In the genomic region with DNA sequence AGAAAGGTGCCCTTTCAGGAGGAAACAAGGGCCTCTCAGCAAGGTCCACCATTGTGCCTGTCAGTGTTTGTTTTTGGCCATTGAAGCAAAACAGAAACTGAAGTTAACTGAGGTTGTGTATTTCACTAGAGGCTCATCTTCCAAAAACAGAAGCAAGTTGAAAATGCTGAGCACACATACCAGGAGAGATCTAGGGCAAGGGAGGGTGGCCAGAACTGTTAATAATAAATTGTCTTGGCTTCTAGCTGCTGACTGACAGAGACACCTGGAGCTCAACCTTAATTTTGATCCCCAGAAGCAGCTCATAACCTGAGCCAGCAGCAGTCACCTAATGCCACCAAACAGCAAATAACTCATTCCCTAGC, we compare ENCODE assay signal across 1 cellular context.
TF ChIP-seq lines count a peak whose summit lies in the region.

No MANE protein-coding gene starts in this region.

TF ChIP-seq in K562, 482 proteins besides CTCF, POLR2A, EP300 and RAD21:
- TF ChIP-seq NR2C1 (IDR thresholded peaks at IDR 0.05): no peak
- no peak for TF ChIP-seq NR2C1 (tag; IDR thresholded peaks at IDR 0.05)
- no peak for TF ChIP-seq NR2F6 (CRISPR knock-in tag; IDR thresholded peaks at IDR 0.05)
- no peak for TF ChIP-seq SETDB1 (IDR thresholded peaks at IDR 0.05; ENCODE audit: low read length)
- TF ChIP-seq COPS2 (conservative IDR thresholded peaks at IDR 0.05): no peak
- TF ChIP-seq C11orf30 (IDR thresholded peaks at IDR 0.05; ENCODE audit: low read depth): peak; percentile 23; the same call in 1 of the 2 replicates
- no peak for TF ChIP-seq SMARCE1 (IDR thresholded peaks at IDR 0.05)
